In the genomic region with DNA sequence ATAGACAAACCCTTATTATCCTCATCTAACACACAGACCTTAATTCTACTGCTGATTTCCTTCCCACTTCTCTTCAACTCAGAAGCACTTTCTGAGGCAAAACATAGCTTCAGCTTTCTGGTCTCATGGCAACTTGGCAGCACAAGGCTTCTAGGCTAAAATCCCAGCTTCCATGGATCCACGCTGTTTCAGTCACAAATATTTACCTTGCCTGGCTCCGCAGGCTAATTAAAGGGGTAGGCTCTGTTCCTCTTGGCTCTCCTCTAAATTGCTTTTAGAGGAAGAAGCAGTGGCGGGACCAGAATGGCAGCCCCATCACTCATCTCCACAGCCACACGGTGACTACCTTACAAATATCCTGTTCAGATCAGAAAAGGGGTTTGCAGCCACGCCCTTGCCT, we compare ENCODE assay signal across 16 cellular contexts.
DNase-seq lines count a peak whose midpoint lies in the region; FAIRE-seq and TF ChIP-seq lines count a peak whose summit lies in the region.
"Had no signal": no experiment of that assay in that cellular context is flagged by ENCODE, and none has a peak within 500 bp of the region (broad histone marks: within the 10 kb centered on the region; RNA-seq: fewer than 3 reads in every experiment).

No MANE protein-coding gene starts in this region.

- H3K27ac ChIP-seq in keratinocyte (ENCODE audit: control insufficient read depth, insufficient read depth, low read length), result no peak overlapping the region
- H3K27ac ChIP-seq: A549, cardiac muscle cell, neutrophil, WERI-Rb-1 had no signal

- H3K9me1 ChIP-seq in keratinocyte (ENCODE audit: control insufficient read depth, extremely low read depth, insufficient read depth, low read length), result no peaks in the 10 kb centered on the region

- H3K79me2 ChIP-seq in keratinocyte (ENCODE audit: control insufficient read depth, insufficient read depth, low read length), result no peaks in the 10 kb centered on the region

- peaks cover 2% of the 10 kb centered on the region for H3K4me1 ChIP-seq in keratinocyte (ENCODE audit: control insufficient read depth, extremely low read depth, insufficient read depth, low read length)
- H3K4me1 ChIP-seq: A549 had no signal

- H2AFZ ChIP-seq in keratinocyte (ENCODE audit: control insufficient read depth, low read length), result peak overlapping the region; percentile 39

- peak; percentile 61 for DNase-seq in NCI-H2107 treated with DMSO at 0.1 percent for 48 hours (lab: John Stamatoyannopoulos, UW; ENCODE audit: unreplicated experiment)
- DNase-seq in NCI-H2107 (lab: John Stamatoyannopoulos, UW), result no peak
- peak; percentile 97 for DNase-seq in NCI-H69 (lab: John Stamatoyannopoulos, UW)
- DNase-seq in keratinocyte (ENCODE audit: low read depth, low spot score), result no peak
- peak; percentile 58 for DNase-seq in superior temporal gyrus (ENCODE audit: extremely low spot score)
- no peak for DNase-seq in CD1c-positive myeloid dendritic cell (ENCODE audit: extremely low spot score)
- DNase-seq in stimulated activated naive CD4-positive, alpha-beta T cell treated with Interleukin-2 at 50 U/mL for 16 hours (lab: John Stamatoyannopoulos, UW), result no peak
- no peak for DNase-seq in LoVo (ENCODE audit: low spot score)
- DNase-seq: activated naive CD4-positive, alpha-beta T cell treated with anti-CD3 and anti-CD28 coated beads, Interleukin-2, amount 50 U/mL, for 16 hours; Calu3; WERI-Rb-1 had no signal

- no peaks in the 10 kb centered on the region for H4K20me1 ChIP-seq in keratinocyte (ENCODE audit: control insufficient read depth, extremely low read depth, insufficient read depth, low read length)

- no peak for TF ChIP-seq CTCF in keratinocyte (optimal IDR thresholded peaks at IDR 0.05 in 1 of 3, IDR thresholded peaks at IDR 0.05 in 1 of 3, conservative IDR thresholded peaks at IDR 0.05 in 1 of 3; ENCODE audit: extremely low read depth in 1 of 3, insufficient read depth in 2 of 3, low read length in 3 of 3)

- FAIRE-seq in keratinocyte (lab: Jason Lieb, UNC), result no peak
- FAIRE-seq: A549, endometrium had no signal

- no peaks in the 10 kb centered on the region for H3K27me3 ChIP-seq in keratinocyte (ENCODE audit: control insufficient read depth, extremely low read depth, insufficient read depth, low read length)
- H3K27me3 ChIP-seq: cardiac muscle cell, neutrophil had no signal

- no peaks in the 10 kb centered on the region for H3K9me3 ChIP-seq in keratinocyte (ENCODE audit: control insufficient read depth, low read depth, low read length)
- H3K9me3 ChIP-seq: neutrophil had no signal

- H3K9ac ChIP-seq in keratinocyte (ENCODE audit: control insufficient read depth, extremely low read depth, insufficient read depth, low read length), result no peak overlapping the region

- H3K36me3 ChIP-seq in keratinocyte (ENCODE audit: control insufficient read depth in 2 of 2, extremely low read depth in 1 of 2, insufficient read depth in 2 of 2, low read length in 2 of 2), result no peaks in the 10 kb centered on the region
- H3K36me3 ChIP-seq: cardiac muscle cell, neutrophil, WERI-Rb-1 had no signal

- no peak overlapping the region for H3K4me3 ChIP-seq in keratinocyte (ENCODE audit: control insufficient read depth in 2 of 3, extremely low read depth in 1 of 3, insufficient read depth in 2 of 3, low read depth in 1 of 3, low read length in 3 of 3)
- H3K4me3 ChIP-seq: A549, cardiac muscle cell, smooth muscle cell had no signal

- dilution Hi-C loops in keratinocyte (cut with MboI; ENCODE audit: extremely low pct_ligation_motif_present, low sequenced_read_pairs), result no loop called here

- H3K4me2 ChIP-seq in keratinocyte (ENCODE audit: control insufficient read depth, extremely low read depth, insufficient read depth, low read depth, low read length), result no peak overlapping the region
- H3K4me2 ChIP-seq: A549, smooth muscle cell had no signal

Comparison
In these comparisons a context has a peak if more than half of its experiments do, and no peak if none do; other contexts are left out.
1. DNase-seq: peak in NCI-H2107 treated with DMSO at 0.1 percent for 48 hours (single experiment), NCI-H69 (single experiment) and superior temporal gyrus (single experiment); none in NCI-H2107 (single experiment), keratinocyte (single experiment), CD1c-positive myeloid dendritic cell (single experiment), stimulated activated naive CD4-positive, alpha-beta T cell treated with Interleukin-2 at 50 U/mL for 16 hours (single experiment) and LoVo (single experiment).